In the genomic region with DNA sequence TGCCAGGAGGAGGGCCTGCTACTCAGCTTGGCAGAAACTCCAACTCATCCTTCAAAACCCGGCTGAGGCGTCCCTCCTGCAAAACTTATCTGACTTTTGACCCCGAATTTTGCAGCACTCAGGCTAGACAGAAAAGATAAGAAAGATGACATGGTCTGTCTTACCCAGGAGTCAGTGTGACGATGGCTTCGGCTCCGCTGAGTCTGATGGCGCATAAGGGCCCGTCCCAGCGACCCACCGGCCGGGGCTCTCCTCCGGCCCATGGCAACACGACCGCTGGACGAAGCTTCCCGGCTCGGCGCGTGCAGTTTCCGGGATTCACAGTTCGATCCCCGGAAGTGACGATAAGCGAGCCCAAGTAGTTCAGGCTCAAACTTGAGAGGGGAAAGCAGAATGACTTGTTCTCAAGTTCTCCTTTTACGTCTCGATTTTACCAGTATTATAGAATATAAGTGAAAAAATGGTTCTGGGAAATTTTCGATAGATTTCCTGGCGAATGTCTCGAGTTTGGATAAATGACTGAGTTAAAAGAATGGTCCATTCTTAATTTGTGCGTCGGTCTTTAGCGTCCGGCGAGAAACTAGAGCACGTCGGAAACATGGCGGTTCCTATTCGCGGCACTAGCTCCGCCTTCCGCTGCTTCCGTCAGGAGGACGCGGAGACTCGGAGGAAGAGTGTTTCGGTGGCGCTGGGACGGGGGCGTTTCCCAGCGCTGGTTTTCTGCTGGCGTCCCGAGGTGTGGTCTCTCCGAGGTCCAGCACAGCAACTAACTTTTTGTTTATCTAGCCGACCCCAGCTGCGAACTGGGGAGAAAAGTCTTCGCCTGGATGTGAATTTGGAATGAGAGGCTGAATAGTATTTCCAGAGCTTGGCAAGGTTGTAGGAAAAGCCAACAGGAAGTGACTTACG, we compare ENCODE assay signal across 1 cellular context.
TF ChIP-seq lines count a peak whose summit lies in the region.

LSG1 (minus strand) TSS at position 292 of the 909 bp plus-strand sequence; CDS start at position 263, 29 bp downstream.

TF ChIP-seq in HEK293, 187 proteins besides CTCF, POLR2A, EP300 and RAD21 (continued from another document and continues in another):
- TF ChIP-seq, protein P1, sequence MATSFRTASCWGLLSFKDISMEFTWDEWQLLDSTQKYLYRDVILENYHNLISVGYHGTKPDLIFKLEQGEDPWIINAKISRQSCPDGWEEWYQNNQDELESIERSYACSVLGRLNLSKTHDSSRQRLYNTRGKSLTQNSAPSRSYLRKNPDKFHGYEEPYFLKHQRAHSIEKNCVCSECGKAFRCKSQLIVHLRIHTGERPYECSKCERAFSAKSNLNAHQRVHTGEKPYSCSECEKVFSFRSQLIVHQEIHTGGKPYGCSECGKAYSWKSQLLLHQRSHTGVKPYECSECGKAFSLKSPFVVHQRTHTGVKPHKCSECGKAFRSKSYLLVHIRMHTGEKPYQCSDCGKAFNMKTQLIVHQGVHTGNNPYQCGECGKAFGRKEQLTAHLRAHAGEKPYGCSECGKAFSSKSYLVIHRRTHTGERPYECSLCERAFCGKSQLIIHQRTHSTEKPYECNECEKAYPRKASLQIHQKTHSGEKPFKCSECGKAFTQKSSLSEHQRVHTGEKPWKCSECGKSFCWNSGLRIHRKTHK (tag by site-specific recombination; IDR thresholded peaks at IDR 0.05), result no peak
- TF ChIP-seq, protein P2, sequence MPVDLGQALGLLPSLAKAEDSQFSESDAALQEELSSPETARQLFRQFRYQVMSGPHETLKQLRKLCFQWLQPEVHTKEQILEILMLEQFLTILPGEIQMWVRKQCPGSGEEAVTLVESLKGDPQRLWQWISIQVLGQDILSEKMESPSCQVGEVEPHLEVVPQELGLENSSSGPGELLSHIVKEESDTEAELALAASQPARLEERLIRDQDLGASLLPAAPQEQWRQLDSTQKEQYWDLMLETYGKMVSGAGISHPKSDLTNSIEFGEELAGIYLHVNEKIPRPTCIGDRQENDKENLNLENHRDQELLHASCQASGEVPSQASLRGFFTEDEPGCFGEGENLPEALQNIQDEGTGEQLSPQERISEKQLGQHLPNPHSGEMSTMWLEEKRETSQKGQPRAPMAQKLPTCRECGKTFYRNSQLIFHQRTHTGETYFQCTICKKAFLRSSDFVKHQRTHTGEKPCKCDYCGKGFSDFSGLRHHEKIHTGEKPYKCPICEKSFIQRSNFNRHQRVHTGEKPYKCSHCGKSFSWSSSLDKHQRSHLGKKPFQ (tag by site-specific recombination; IDR thresholded peaks at IDR 0.05), result 0 out of 2 replicates have a peak, but pooled peaks have one; percentile 37
- TF ChIP-seq ZNF626 (tag by site-specific recombination; IDR thresholded peaks at IDR 0.05) (peak; percentile 75; the same call in 1 of the 2 replicates), ZNF10 (tag by site-specific recombination; IDR thresholded peaks at IDR 0.05) (no peak; the same call in 1 of the 2 replicates), IKZF3 (tag by site-specific recombination; IDR thresholded peaks at IDR 0.05) (peak; percentile 63), ZNF174 (tag by site-specific recombination; IDR thresholded peaks at IDR 0.05) (no peak), YY1 (tag by site-specific recombination; IDR thresholded peaks at IDR 0.05) (peak; percentile 98), ZNF184 (tag by site-specific recombination; IDR thresholded peaks at IDR 0.05) (no peak; the same call in 1 of the 2 replicates), ZNF23 (tag by site-specific recombination; IDR thresholded peaks at IDR 0.05; ENCODE audit: borderline replicate concordance) (no peak), MEIS1 (CRISPR knock-in tag; IDR thresholded peaks at IDR 0.05; ENCODE audit: borderline replicate concordance) (no peak), GFI1B (tag by site-specific recombination; IDR thresholded peaks at IDR 0.05) (no peak), ZNF221 (tag by site-specific recombination; IDR thresholded peaks at IDR 0.05; ENCODE audit: borderline replicate concordance) (no peak), YY2 (tag by site-specific recombination; IDR thresholded peaks at IDR 0.05) (peak; percentile 95), PRDM10 (tag by site-specific recombination; IDR thresholded peaks at IDR 0.05) (peak; percentile 99), PATZ1 (tag by site-specific recombination; IDR thresholded peaks at IDR 0.05) (peak; percentile 37; the same call in 1 of the 2 replicates), ZNF555 (tag by site-specific recombination; conservative IDR thresholded peaks at IDR 0.05) (no peak), SP2 (tag by site-specific recombination; IDR thresholded peaks at IDR 0.05) (peak; percentile 88), ZFP69B (tag by site-specific recombination; IDR thresholded peaks at IDR 0.05) (peak; percentile 84; the same call in 1 of the 2 replicates), ZNF274 (IDR thresholded peaks at IDR 0.05; ENCODE audit: low read length) (no peak), ZNF274 (tag by site-specific recombination; IDR thresholded peaks at IDR 0.05; ENCODE audit: borderline replicate concordance) (no peak), GLIS1 (tag by site-specific recombination; IDR thresholded peaks at IDR 0.05) (no peak), ZNF350 (tag by site-specific recombination; IDR thresholded peaks at IDR 0.05) (no peak), ZNF571 (tag by site-specific recombination; IDR thresholded peaks at IDR 0.05) (no peak), ZNF48 (tag by site-specific recombination; IDR thresholded peaks at IDR 0.05) (no peak), BCL6B (tag by site-specific recombination; IDR thresholded peaks at IDR 0.05) (no peak), ZNF629 (tag by site-specific recombination; IDR thresholded peaks at IDR 0.05) (peak; percentile 96), ZSCAN4 (tag by site-specific recombination; IDR thresholded peaks at IDR 0.05) (peak; percentile 67), SP3 (tag by site-specific recombination; IDR thresholded peaks at IDR 0.05) (peak; percentile 85), ZNF280D (tag by site-specific recombination; IDR thresholded peaks at IDR 0.05) (peak; percentile 84), ZNF600 (tag by site-specific recombination; IDR thresholded peaks at IDR 0.05) (peak; percentile 33; the same call in 1 of the 2 replicates), ZNF311 (tag by site-specific recombination; IDR thresholded peaks at IDR 0.05; ENCODE audit: borderline replicate concordance) (no peak), MZF1 (tag by site-specific recombination; IDR thresholded peaks at IDR 0.05; ENCODE audit: borderline replicate concordance) (no peak), ZNF16 (tag by site-specific recombination; IDR thresholded peaks at IDR 0.05; ENCODE audit: low read depth) (no peak), ZNF133 (tag by site-specific recombination; IDR thresholded peaks at IDR 0.05) (no peak), GLIS2 (tag by site-specific recombination; IDR thresholded peaks at IDR 0.05) (peak; percentile 51), ZNF501 (tag by site-specific recombination; IDR thresholded peaks at IDR 0.05) (peak; percentile 91), ZNF114 (tag by site-specific recombination; IDR thresholded peaks at IDR 0.05) (no peak), ZNF510 (tag by site-specific recombination; IDR thresholded peaks at IDR 0.05; ENCODE audit: insufficient replicate concordance) (no peak), ZNF423 (tag by site-specific recombination; IDR thresholded peaks at IDR 0.05) (no peak), ZNF211 (tag by site-specific recombination; IDR thresholded peaks at IDR 0.05; ENCODE audit: low read depth) (no peak), ZNF596 (tag by site-specific recombination; IDR thresholded peaks at IDR 0.05) (no peak), ZEB2 (tag by site-specific recombination; IDR thresholded peaks at IDR 0.05) (peak; percentile 78), ZNF843 (tag by site-specific recombination; IDR thresholded peaks at IDR 0.05) (peak; percentile 53; the same call in 1 of the 2 replicates)
- TF ChIP-seq, protein P3, sequence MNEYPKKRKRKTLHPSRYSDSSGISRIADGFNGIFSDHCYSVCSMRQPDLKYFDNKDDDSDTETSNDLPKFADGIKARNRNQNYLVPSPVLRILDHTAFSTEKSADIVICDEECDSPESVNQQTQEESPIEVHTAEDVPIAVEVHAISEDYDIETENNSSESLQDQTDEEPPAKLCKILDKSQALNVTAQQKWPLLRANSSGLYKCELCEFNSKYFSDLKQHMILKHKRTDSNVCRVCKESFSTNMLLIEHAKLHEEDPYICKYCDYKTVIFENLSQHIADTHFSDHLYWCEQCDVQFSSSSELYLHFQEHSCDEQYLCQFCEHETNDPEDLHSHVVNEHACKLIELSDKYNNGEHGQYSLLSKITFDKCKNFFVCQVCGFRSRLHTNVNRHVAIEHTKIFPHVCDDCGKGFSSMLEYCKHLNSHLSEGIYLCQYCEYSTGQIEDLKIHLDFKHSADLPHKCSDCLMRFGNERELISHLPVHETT (tag by site-specific recombination; IDR thresholded peaks at IDR 0.05), result peak; percentile 97
